In the genomic region with DNA sequence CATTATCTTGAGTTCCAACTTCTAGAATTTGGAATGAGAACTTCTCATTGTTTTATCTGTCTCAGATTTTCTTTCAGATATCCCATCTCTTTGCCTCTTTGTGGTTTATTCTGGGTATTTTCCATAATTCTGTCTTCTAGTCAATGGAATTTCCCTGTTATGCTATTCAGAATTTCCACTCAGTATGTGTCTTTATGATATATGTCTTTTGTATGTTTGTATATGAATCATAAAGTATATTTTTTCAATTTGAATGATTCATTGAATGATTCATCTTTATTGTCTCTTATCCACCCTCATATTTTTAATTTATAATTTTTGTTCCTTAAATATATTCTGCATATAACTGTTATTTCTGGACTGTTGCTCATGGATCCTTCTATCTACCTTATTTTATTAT, we compare ENCODE assay signal across 21 cellular contexts.
"Had no signal": no experiment of that assay in that cellular context is flagged by ENCODE, and none has a peak within 500 bp of the region (broad histone marks: within the 10 kb centered on the region; RNA-seq: fewer than 3 reads in every experiment).

No MANE protein-coding gene starts in this region.

- H3K4me1 Mint-ChIP-seq: activated CD4-positive, alpha-beta T cell treated with anti-CD3 and anti-CD28 coated beads, Interleukin-2, amount 10 ng/mL, durations not matched to agents 24 days and 14 days; mesothelial cell of epicardium; stimulated activated effector memory CD8-positive, alpha-beta T cell treated with anti-CD3 and anti-CD28 coated beads, Interleukin-12 subunit alpha, Interleukin-12 subunit beta, amount 100 ng/mL, for 72 hours had no signal

- H3K27me3 ChIP-seq: esophagus muscularis mucosa, neutrophil, upper lobe of right lung had no signal

- H3K27me3 Mint-ChIP-seq: activated CD4-positive, alpha-beta T cell treated with anti-CD3 and anti-CD28 coated beads, Interleukin-2, amount 10 ng/mL, durations not matched to agents 24 days and 14 days; brain; natural killer cell treated with Interleukin-12 subunit alpha and Interleukin-12 subunit beta and Interleukin-15 and Interleukin-18, amount 100 ng/mL, for 72 hours had no signal

- H3K27ac Mint-ChIP-seq: activated CD4-positive, alpha-beta T cell treated with anti-CD3 and anti-CD28 coated beads, Interleukin-2, amount 10 ng/mL, durations not matched to agents 24 days and 14 days; activated CD8-positive, alpha-beta T cell treated with anti-CD3 and anti-CD28 coated beads for 36 hours; activated naive CD4-positive, alpha-beta T cell treated with anti-CD3 and anti-CD28 coated beads for 36 hours; activated T-helper 2 cell treated with anti-CD3 and anti-CD28 coated beads, Interferon-gamma antibody, Interleukin-2, Interleukin-4, amounts not matched to agents 10 μg/mL and 5 μg/mL and 100 μg/mL, durations not matched to agents 14 hours and 24 hours and 36 hours; brain; mesothelial cell of epicardium; natural killer cell treated with Interleukin-12 subunit alpha and Interleukin-12 subunit beta and Interleukin-15 and Interleukin-18, amount 100 ng/mL, for 72 hours; stimulated activated effector memory CD8-positive, alpha-beta T cell treated with anti-CD3 and anti-CD28 coated beads, Interleukin-12 subunit alpha, Interleukin-12 subunit beta, amount 100 ng/mL, for 72 hours had no signal

- H3K4me3 Mint-ChIP-seq: activated CD4-positive, alpha-beta T cell treated with anti-CD3 and anti-CD28 coated beads, Interleukin-2, amount 10 ng/mL, durations not matched to agents 24 days and 14 days; activated CD8-positive, alpha-beta T cell treated with anti-CD3 and anti-CD28 coated beads for 36 hours; activated naive CD4-positive, alpha-beta T cell treated with anti-CD3 and anti-CD28 coated beads for 36 hours; brain; mesothelial cell of epicardium; natural killer cell treated with Interleukin-12 subunit alpha and Interleukin-12 subunit beta and Interleukin-15 and Interleukin-18, amount 100 ng/mL, for 72 hours; stimulated activated effector memory CD8-positive, alpha-beta T cell treated with anti-CD3 and anti-CD28 coated beads, Interleukin-12 subunit alpha, Interleukin-12 subunit beta, amount 100 ng/mL, for 72 hours had no signal

- ATAC-seq: activated CD8-positive, alpha-beta T cell treated with anti-CD3 and anti-CD28 coated beads for 36 hours; left lobe of liver; natural killer cell treated with Interleukin-12 subunit alpha and Interleukin-12 subunit beta and Interleukin-15 and Interleukin-18, amount 100 ng/mL, for 72 hours; sciatic nerve; stimulated activated effector memory CD8-positive, alpha-beta T cell treated with anti-CD3 and anti-CD28 coated beads, Interleukin-12 subunit alpha, Interleukin-12 subunit beta, amount 100 ng/mL, for 72 hours; upper lobe of right lung had no signal

- H3K36me3 Mint-ChIP-seq: brain; mesothelial cell of epicardium; stimulated activated effector memory CD8-positive, alpha-beta T cell treated with anti-CD3 and anti-CD28 coated beads, Interleukin-12 subunit alpha, Interleukin-12 subunit beta, amount 100 ng/mL, for 72 hours had no signal

- H3K27ac ChIP-seq: esophagus muscularis mucosa, neutrophil, upper lobe of right lung had no signal

- H3K9me3 Mint-ChIP-seq: activated CD4-positive, alpha-beta T cell treated with anti-CD3 and anti-CD28 coated beads, Interleukin-2, amount 10 ng/mL, durations not matched to agents 24 days and 14 days; activated naive CD4-positive, alpha-beta T cell treated with anti-CD3 and anti-CD28 coated beads for 36 hours; activated T-helper 2 cell treated with anti-CD3 and anti-CD28 coated beads, Interferon-gamma antibody, Interleukin-2, Interleukin-4, amounts not matched to agents 10 μg/mL and 5 μg/mL and 100 μg/mL, durations not matched to agents 14 hours and 24 hours and 36 hours; brain; mesothelial cell of epicardium had no signal

- H3K4me3 ChIP-seq: esophagus muscularis mucosa, lung, upper lobe of right lung had no signal

- DNase-seq: activated CD4-positive, alpha-beta T cell treated with anti-CD3 and anti-CD28 coated beads, Interleukin-2, amount 10 ng/mL, durations not matched to agents 24 days and 14 days; activated CD8-positive, alpha-beta T cell treated with anti-CD3 and anti-CD28 coated beads for 36 hours; activated naive CD4-positive, alpha-beta T cell treated with anti-CD3 and anti-CD28 coated beads for 36 hours; activated T-cell treated with anti-CD3 and anti-CD28 coated beads, Interleukin-2, amount 50 U/mL, for 1 hour; cortex of kidney; effector CD4-positive, alpha-beta T cell; foreskin melanocyte; kidney; stimulated activated CD4-positive, alpha-beta T cell treated with anti-CD3 and anti-CD28 coated beads, Interleukin-4, amount 100 ng/mL, for 24 hours; T1000; upper lobe of right lung had no signal

- H3K4me1 ChIP-seq: esophagus muscularis mucosa, upper lobe of right lung had no signal

- H3K36me3 ChIP-seq: esophagus muscularis mucosa, neutrophil, upper lobe of right lung had no signal

- H3K9me3 ChIP-seq: esophagus muscularis mucosa, neutrophil, upper lobe of right lung had no signal
